In the genomic region with DNA sequence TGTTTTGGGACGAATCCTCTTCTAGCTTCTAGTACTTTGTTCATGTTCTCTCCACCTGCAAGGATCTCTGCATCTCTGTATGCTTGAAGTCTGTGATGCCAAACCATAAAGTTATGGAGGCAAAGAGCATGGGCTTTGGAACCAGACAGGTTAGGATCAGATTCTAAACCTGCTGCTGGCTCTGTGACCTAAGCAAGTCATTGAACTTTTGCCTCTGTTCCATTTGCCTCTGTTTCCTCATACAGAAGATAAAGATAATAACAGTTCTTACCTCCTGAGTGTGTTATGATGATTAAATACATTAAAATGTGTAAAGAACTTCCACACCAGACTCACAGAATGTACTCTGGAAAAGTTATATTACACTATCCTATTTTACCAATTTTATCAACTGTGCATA, we compare ENCODE assay signal across 15 cellular contexts. TPM values are rescaled to one million over a fixed set of nuclear protein-coding genes. Genes with fewer than 3 reads are reported as not detected.
DNase-seq lines count a peak whose midpoint lies in the region; ATAC-seq and TF ChIP-seq lines count a peak whose summit lies in the region.
"Had no signal": no experiment of that assay in that cellular context is flagged by ENCODE, and none has a peak within 500 bp of the region (broad histone marks: within the 10 kb centered on the region; RNA-seq: fewer than 3 reads in every experiment).

No MANE protein-coding gene starts in this region.

- H3K9me3 ChIP-seq in trophoblast cell (ENCODE audit: insufficient read depth, low read depth, low read length), result no peaks in the 10 kb centered on the region
- H3K9me3 ChIP-seq: HAP-1 had no signal

- no peak overlapping the region for H4K12ac ChIP-seq in trophoblast cell (ENCODE audit: low read depth, low read length)

- H3K4me2 ChIP-seq in trophoblast cell (ENCODE audit: low read length), result no peak overlapping the region
- H3K4me2 ChIP-seq: GM23338 had no signal

- H3K4me3 ChIP-seq in HL-60 (replicated peaks; ENCODE audit: insufficient read depth, low read length), result no peak overlapping the region
- no peak overlapping the region for H3K4me3 ChIP-seq in trophoblast cell (ENCODE audit: low read depth, low read length)
- H3K4me3 ChIP-seq: GM23338, HAP-1 had no signal

- H4K8ac ChIP-seq in trophoblast cell (ENCODE audit: low read depth, low read length), result no peak overlapping the region

- H2BK12ac ChIP-seq in trophoblast cell (ENCODE audit: low read length), result no peak overlapping the region

- H2AFZ ChIP-seq in trophoblast cell (ENCODE audit: insufficient read depth, low read length, poor library complexity), result no peak overlapping the region
- H2AFZ ChIP-seq: GM23338 had no signal

- no CpG with 5 or more reads among the region's 1 CpG for WGBS in trophoblast cell (ENCODE audit: extremely low coverage, insufficient coverage, insufficient read length)

- no peak overlapping the region for H2BK5ac ChIP-seq in trophoblast cell (ENCODE audit: low read depth, low read length, poor library complexity)

- no peaks in the 10 kb centered on the region for H3K79me2 ChIP-seq in trophoblast cell (ENCODE audit: control insufficient read depth, insufficient read depth, low read length, poor library complexity)

- peaks cover 6% of the 10 kb centered on the region for H3K79me1 ChIP-seq in trophoblast cell (ENCODE audit: low read length)

- no peak overlapping the region for H3K23ac ChIP-seq in trophoblast cell (ENCODE audit: low read length)

- H3K27ac ChIP-seq in HL-60 (replicated peaks) (peak overlapping the region; percentile 52), trophoblast cell (ENCODE audit: low read depth, low read length) (no peak overlapping the region)

- no peak overlapping the region for H3K14ac ChIP-seq in trophoblast cell (ENCODE audit: low read length)

- peaks cover 3 to 10% of the 10 kb centered on the region in 2 experiments for H3K4me1 ChIP-seq in trophoblast cell (ENCODE audit: control insufficient read depth in 1 of 2, insufficient read depth in 2 of 2, low read length in 2 of 2)
- H3K4me1 ChIP-seq: HAP-1 had no signal

- no peak overlapping the region for H4K91ac ChIP-seq in trophoblast cell (ENCODE audit: low read depth, low read length)

- H2AK5ac ChIP-seq in trophoblast cell (ENCODE audit: low read length), result no peak overlapping the region

- DNase-seq in HL-60 (ENCODE audit: low read depth in 1 of 2, low spot score in 1 of 2) (no peak), left colon (no peak), trophoblast cell (peak; percentile 50 to 81), NOMO-1 treated with DMSO at 0.1 percent for 48 hours (lab: John Stamatoyannopoulos, UW; ENCODE audit: unreplicated experiment) (no peak)
- no peak for DNase-seq in stimulated activated CD4-positive, alpha-beta T cell treated with anti-CD3 and anti-CD28 coated beads, Interleukin-2, amount 100 ng/mL, for 48 hours
- DNase-seq: C1 segment of cervical spinal cord; Calu3; CD4-positive, alpha-beta memory T cell; COR-L47; DMS53; DMS79 treated with DMSO at 0.1 percent for 48 hours; HFFc6 had no signal

- peak; percentile 61 for ATAC-seq in left colon
- ATAC-seq in GM21723 (IDR thresholded peaks at IDR 0.05; ENCODE audit: unreplicated experiment), result no peak
- ATAC-seq: GM23338 had no signal

- TF ChIP-seq CTCF in HL-60 (IDR thresholded peaks at IDR 0.05; ENCODE audit: insufficient read depth, low read length), result no peak

- H2BK120ac ChIP-seq in trophoblast cell (ENCODE audit: insufficient read depth, low read length, poor library complexity), result no peak overlapping the region

- H3K9ac ChIP-seq in trophoblast cell (ENCODE audit: low read length), result no peak overlapping the region

- no peak overlapping the region for H3K18ac ChIP-seq in trophoblast cell (ENCODE audit: low read length)

- no peaks in the 10 kb centered on the region for H3K27me3 ChIP-seq in HL-60 (ENCODE audit: insufficient read depth, poor library complexity, severe bottlenecking)
- H3K27me3 ChIP-seq in trophoblast cell (ENCODE audit: insufficient read depth, low read length), result no peaks in the 10 kb centered on the region

- intact Hi-C loops in left colon (cut with DNase I, micrococcal nuclease), result no loop called here

- no peak overlapping the region for H3K4ac ChIP-seq in trophoblast cell (ENCODE audit: low read depth, low read length)

- H3K36me3 ChIP-seq in trophoblast cell (ENCODE audit: control insufficient read depth in 1 of 2, insufficient read depth in 2 of 2, low read length in 2 of 2), result no peaks in the 10 kb centered on the region
- H3K36me3 ChIP-seq: HAP-1 had no signal

RNA-seq across cellular contexts. Expression of a gene that starts 41.5 kb away (rescaled TPM):
- total RNA-seq in left colon, result 10 to 100 TPM; 53.7 to 75.0 TPM
- polyA plus RNA-seq in trophoblast cell (2013), result 31.0 and 31.5 TPM in 2 replicates

Comparison
In these comparisons a context has a peak if more than half of its experiments do, and no peak if none do; other contexts are left out.
1. DNase-seq: peak in trophoblast cell (2 of 2); none in HL-60 (0 of 2), left colon (0 of 2), NOMO-1 treated with DMSO at 0.1 percent for 48 hours (single experiment) and stimulated activated CD4-positive, alpha-beta T cell treated with anti-CD3 and anti-CD28 coated beads, Interleukin-2, amount 100 ng/mL, for 48 hours (0 of 2).